In genomic region chr10:62594093-62594520, GRCh38 we compare ENCODE assay signal across 8 cellular contexts.
DNase-seq lines count a peak whose midpoint lies in the region; ATAC-seq, FAIRE-seq and TF ChIP-seq lines count a peak whose summit lies in the region.

No MANE protein-coding gene starts in this region.

- H3K27ac ChIP-seq in astrocyte (ENCODE audit: low read depth, low read length) (no peak overlapping the region), small intestine (ENCODE audit: low read depth in 1 of 2, low read length in 1 of 2) (no peak overlapping the region)

- H2AFZ ChIP-seq in astrocyte (ENCODE audit: low read depth, low read length), result no peak overlapping the region

- H3K36me3 Mint-ChIP-seq in astrocyte (ENCODE audit: low read depth, unreplicated experiment), result no peaks in the 10 kb centered on the region

- H3K27me3 Mint-ChIP-seq in astrocyte (ENCODE audit: low read depth, unreplicated experiment), result no peaks in the 10 kb centered on the region

- peak; percentile 53 for ATAC-seq in GM19372 (IDR thresholded peaks at IDR 0.05; ENCODE audit: low read depth, unreplicated experiment)
- peak; percentile 68 for ATAC-seq in HG03521 (IDR thresholded peaks at IDR 0.05; ENCODE audit: unreplicated experiment)

- no peaks in the 10 kb centered on the region for H3K79me2 ChIP-seq in astrocyte (ENCODE audit: insufficient read depth, low read length)

- H3K4me3 Mint-ChIP-seq in astrocyte (ENCODE audit: unreplicated experiment), result peak overlapping the region; percentile 7

- WGBS in small intestine, 3 donors, result 55 to 75% (median 60%) methylated on average over 3 of the region's 3 CpGs

- H3K27ac Mint-ChIP-seq in astrocyte (ENCODE audit: unreplicated experiment), result peak overlapping the region; percentile 44

- no peaks in the 10 kb centered on the region for H3K9me3 ChIP-seq in astrocyte (ENCODE audit: insufficient read depth, low read depth, low read length)
- H3K9me3 ChIP-seq in small intestine (ENCODE audit: control insufficient read depth, low read depth), result no peaks in the 10 kb centered on the region

- no peaks in the 10 kb centered on the region for H3K36me3 ChIP-seq in astrocyte (ENCODE audit: insufficient read depth, low read length)
- no peaks in the 10 kb centered on the region for H3K36me3 ChIP-seq in small intestine (ENCODE audit: control insufficient read depth in 2 of 2, insufficient read depth in 2 of 2, low read length in 2 of 2)

- H3K4me1 ChIP-seq in astrocyte (ENCODE audit: insufficient read depth, low read length), result no peaks in the 10 kb centered on the region
- H3K4me1 ChIP-seq in small intestine (ENCODE audit: control insufficient read depth in 2 of 2, insufficient read depth in 1 of 2, low read depth in 1 of 2, low read length in 1 of 2), result no peaks in the 10 kb centered on the region

- peak; percentile 42 for DNase-seq in COLO829 (ENCODE audit: low spot score)
- DNase-seq in T follicular helper cell (ENCODE audit: low read depth), result peak; percentile 30
- peak; percentile 26 for DNase-seq in astrocyte (ENCODE audit: low read depth)
- DNase-seq in hippocampal formation (lab: John Stamatoyannopoulos, UW), result peak; percentile 38 to 46
- peak; percentile 61 for DNase-seq in small intestine
- no peak for DNase-seq in NCI-H187 (lab: John Stamatoyannopoulos, UW)

- H3K4me1 Mint-ChIP-seq in astrocyte (ENCODE audit: low read depth, unreplicated experiment), result peaks cover 33% of the 10 kb centered on the region

- H3K4me2 ChIP-seq in astrocyte (ENCODE audit: low read length), result no peak overlapping the region

- H3K4me3 ChIP-seq in astrocyte (ENCODE audit: insufficient read depth, low read depth, low read length), result no peak overlapping the region
- no peak overlapping the region for H3K4me3 ChIP-seq in small intestine (ENCODE audit: low read depth in 1 of 2, low read length in 2 of 2)

- no peaks in the 10 kb centered on the region for H4K20me1 ChIP-seq in astrocyte (ENCODE audit: insufficient read depth, low read length)

- H3K9me3 Mint-ChIP-seq in astrocyte (ENCODE audit: unreplicated experiment), result peaks cover 2% of the 10 kb centered on the region

- TF ChIP-seq CTCF in astrocyte (IDR thresholded peaks at IDR 0.05; ENCODE audit: insufficient read depth, low read depth, low read length), result peak; percentile 96

- H3K9ac ChIP-seq in astrocyte (ENCODE audit: low read length), result no peak overlapping the region

- FAIRE-seq in astrocyte (lab: Jason Lieb, UNC), result no peak
- FAIRE-seq in small intestine (lab: Jason Lieb, UNC), result no peak

- H3K27me3 ChIP-seq in astrocyte (ENCODE audit: insufficient read depth, low read length) (no peaks in the 10 kb centered on the region), small intestine (ENCODE audit: control insufficient read depth in 2 of 2, insufficient read depth in 2 of 2, low read length in 2 of 2) (no peaks in the 10 kb centered on the region)

Comparison
In these comparisons a context has a peak if more than half of its experiments do, and no peak if none do; other contexts are left out.
1. DNase-seq: peak in COLO829 (single experiment), T follicular helper cell (single experiment), astrocyte (single experiment), hippocampal formation (2 of 2) and small intestine (single experiment); none in NCI-H187 (0 of 2).